ENCODE assay signal across 26 cellular contexts in the genomic region with DNA sequence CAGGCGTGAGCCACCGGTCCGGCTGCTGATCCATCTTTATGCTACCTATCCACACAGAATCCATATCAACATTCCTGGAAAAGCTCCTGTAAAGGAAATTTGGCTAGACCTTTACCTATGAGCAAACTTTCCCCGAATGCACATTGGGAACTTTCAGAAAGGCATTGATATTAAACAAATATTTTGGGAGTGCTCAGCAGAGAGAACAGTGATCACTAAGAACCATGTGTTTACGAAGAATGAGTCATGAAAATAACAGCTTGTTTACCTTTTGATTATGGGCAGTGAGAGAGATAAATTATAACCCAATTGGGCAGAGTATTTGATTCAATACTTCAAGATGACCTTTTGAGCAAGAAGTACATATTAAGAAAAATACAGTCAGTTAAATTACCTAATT.
"Had no signal": no experiment of that assay in that cellular context is flagged by ENCODE, and none has a peak within 500 bp of the region (broad histone marks: within the 10 kb centered on the region; RNA-seq: fewer than 3 reads in every experiment).

No MANE protein-coding gene starts in this region.

- ATAC-seq: activated CD4-positive, alpha-beta T cell treated with anti-CD3 and anti-CD28 coated beads for 36 hours; activated CD8-positive, alpha-beta T cell treated with anti-CD3 and anti-CD28 coated beads, Interleukin-2, amount 10 ng/mL, durations not matched to agents 7 days and 5 days; activated T-cell treated with anti-CD3 and anti-CD28 coated beads, Interleukin-2, amount 50 U/mL, for 4 hours; activated T-helper 17 cell treated with anti-CD3 and anti-CD28 coated beads, Interleukin-2, amount 50 U/mL, for 72 hours; gastroesophageal sphincter; heart right ventricle had no signal

- H3K4me3 Mint-ChIP-seq: activated CD4-positive, alpha-beta memory T cell treated with anti-CD3 and anti-CD28 coated beads for 36 hours; activated CD4-positive, alpha-beta T cell treated with anti-CD3 and anti-CD28 coated beads for 36 hours; activated CD4-positive, alpha-beta T cell treated with anti-CD3 and anti-CD28 coated beads, Interleukin-2, amount 10 ng/mL, durations not matched to agents 24 days and 14 days; activated CD8-positive, alpha-beta T cell treated with anti-CD3 and anti-CD28 coated beads, Interleukin-2, amount 10 ng/mL, durations not matched to agents 7 days and 5 days; activated naive CD8-positive, alpha-beta T cell; activated T-cell treated with anti-CD3 and anti-CD28 coated beads, Interleukin-2, amount 50 U/mL, for 4 hours; activated T-helper 17 cell treated with anti-CD3 and anti-CD28 coated beads, Interleukin-2, amount 50 U/mL, for 72 hours had no signal

- H3K9me3 Mint-ChIP-seq: activated CD4-positive, alpha-beta T cell treated with anti-CD3 and anti-CD28 coated beads, Interleukin-2, amount 10 ng/mL, durations not matched to agents 24 days and 14 days had no signal

- H3K36me3 Mint-ChIP-seq: activated CD4-positive, alpha-beta memory T cell treated with anti-CD3 and anti-CD28 coated beads for 36 hours; activated naive CD8-positive, alpha-beta T cell had no signal

- H3K4me1 Mint-ChIP-seq: activated CD4-positive, alpha-beta T cell treated with anti-CD3 and anti-CD28 coated beads for 36 hours; activated CD4-positive, alpha-beta T cell treated with anti-CD3 and anti-CD28 coated beads, Interleukin-2, amount 10 ng/mL, durations not matched to agents 24 days and 14 days; activated T-helper 17 cell treated with anti-CD3 and anti-CD28 coated beads, Interleukin-2, amount 50 U/mL, for 72 hours had no signal

- H3K27ac Mint-ChIP-seq: activated CD4-positive, alpha-beta memory T cell treated with anti-CD3 and anti-CD28 coated beads for 36 hours; activated CD4-positive, alpha-beta T cell treated with anti-CD3 and anti-CD28 coated beads for 36 hours; activated CD4-positive, alpha-beta T cell treated with anti-CD3 and anti-CD28 coated beads, Interleukin-2, amount 10 ng/mL, durations not matched to agents 24 days and 14 days; activated CD8-positive, alpha-beta T cell treated with anti-CD3 and anti-CD28 coated beads, Interleukin-2, amount 10 ng/mL, durations not matched to agents 7 days and 5 days; activated naive CD8-positive, alpha-beta T cell; activated T-helper 17 cell treated with anti-CD3 and anti-CD28 coated beads, Interleukin-2, amount 50 U/mL, for 72 hours had no signal

- DNase-seq: activated CD4-positive, alpha-beta memory T cell treated with anti-CD3 and anti-CD28 coated beads for 36 hours; activated CD4-positive, alpha-beta T cell treated with anti-CD3 and anti-CD28 coated beads for 36 hours; activated CD4-positive, alpha-beta T cell treated with anti-CD3 and anti-CD28 coated beads, Interleukin-2, amount 10 ng/mL, durations not matched to agents 24 days and 14 days; activated CD4-positive, CD25-positive, alpha-beta regulatory T cell; activated CD4-positive, CD25-positive, alpha-beta regulatory T cell treated with anti-CD3 and anti-CD28 coated beads, Interleukin-2, amount 50 U/mL, for 72 hours; activated CD8-positive, alpha-beta memory T cell treated with anti-CD3 and anti-CD28 coated beads, Interleukin-2, amount 50 U/mL, for 48 hours; activated CD8-positive, alpha-beta T cell treated with anti-CD3 and anti-CD28 coated beads, Interleukin-2, amount 10 ng/mL, durations not matched to agents 7 days and 5 days; activated effector memory CD4-positive, alpha-beta T cell treated with Interleukin-2 at 50 U/mL for 16 hours; activated gamma-delta T cell treated with Interleukin-2 at 50 U/mL for 16 hours; activated naive CD4-positive, alpha-beta T cell treated with anti-CD3 and anti-CD28 coated beads, Interleukin-2, amount 50 U/mL, for 16 hours; activated naive CD4-positive, alpha-beta T cell treated with Interleukin-2 at 50 U/mL for 16 hours; activated T-cell treated with anti-CD3 and anti-CD28 coated beads for 4 hours; activated T-cell treated with anti-CD3 and anti-CD28 coated beads, Interleukin-2, amount 50 U/mL, for 4 hours; amniotic stem cell; anterior cingulate cortex; brain microvascular endothelial cell; central memory CD4-positive, alpha-beta T cell; cerebellar nuclear complex; colonic mucosa; effector CD8-positive, alpha-beta T cell; esophagus squamous epithelium; foreskin melanocyte; heart right ventricle had no signal

- H3K27me3 Mint-ChIP-seq: activated CD4-positive, alpha-beta memory T cell treated with anti-CD3 and anti-CD28 coated beads for 36 hours; activated CD4-positive, alpha-beta T cell treated with anti-CD3 and anti-CD28 coated beads for 36 hours; activated CD4-positive, alpha-beta T cell treated with anti-CD3 and anti-CD28 coated beads, Interleukin-2, amount 10 ng/mL, durations not matched to agents 24 days and 14 days; activated naive CD8-positive, alpha-beta T cell; activated T-helper 17 cell treated with anti-CD3 and anti-CD28 coated beads, Interleukin-2, amount 50 U/mL, for 72 hours had no signal
